ENCODE assay signal across 38 cellular contexts in genomic region chr19:17421942-17422341, GRCh38. TPM values are rescaled to one million over a fixed set of nuclear protein-coding genes. Genes with fewer than 3 reads are reported as not detected.
"Had no signal": no experiment of that assay in that cellular context is flagged by ENCODE, and none has a peak within 500 bp of the region (broad histone marks: within the 10 kb centered on the region; RNA-seq: fewer than 3 reads in every experiment).

No MANE protein-coding gene starts in this region.

- H3K9me3 ChIP-seq: ascending aorta, breast epithelium, colonic mucosa, esophagus squamous epithelium, gastroesophageal sphincter had no signal

- H3K36me3 ChIP-seq: breast epithelium, cardiac muscle cell, colonic mucosa had no signal

- DNase-seq: activated B cell treated with CpG ODN at 0.5 μM for 24 hours; activated CD4-positive, alpha-beta memory T cell treated with anti-CD3 and anti-CD28 coated beads for 36 hours; activated CD4-positive, alpha-beta T cell treated with anti-CD3 and anti-CD28 coated beads for 48 hours; activated CD8-positive, alpha-beta memory T cell treated with anti-CD3 and anti-CD28 coated beads, Interleukin-2, amount 10 ng/mL, durations not matched to agents 7 days and 5 days; activated CD8-positive, alpha-beta memory T cell treated with anti-CD3 and anti-CD28 coated beads, Interleukin-2, amount 50 U/mL, for 4 hours; activated CD8-positive, alpha-beta T cell treated with anti-CD3 and anti-CD28 coated beads, Interleukin-2, amount 10 ng/mL, durations not matched to agents 7 days and 5 days; activated effector memory CD4-positive, alpha-beta T cell treated with anti-CD3 and anti-CD28 coated beads, Interleukin-2, amount 50 U/mL, for 16 hours; activated naive CD4-positive, alpha-beta T cell treated with anti-CD3 and anti-CD28 coated beads for 36 hours; activated naive CD8-positive, alpha-beta T cell treated with anti-CD3 and anti-CD28 coated beads, Interleukin-2, amount 10 ng/mL, durations not matched to agents 7 days and 5 days; activated T-cell treated with anti-CD3 and anti-CD28 coated beads, Interleukin-2, amount 50 U/mL, for 1 hour; activated T-cell treated with anti-CD3 and anti-CD28 coated beads, Interleukin-2, amount 50 U/mL, for 48 hours; central memory CD4-positive, alpha-beta T cell; cerebellar nuclear complex; colonic mucosa; effector CD8-positive, alpha-beta T cell; esophagus squamous epithelium; foreskin melanocyte; T-helper 1 cell; T-helper 17 cell; T1000; WERI-Rb-1 had no signal

- H3K27ac ChIP-seq: ascending aorta, breast epithelium, cardiac muscle cell, colonic mucosa, epithelial cell of prostate, esophagus squamous epithelium, gastroesophageal sphincter, WERI-Rb-1 had no signal

- H3K27me3 ChIP-seq: ascending aorta, breast epithelium, cardiac muscle cell, colonic mucosa, esophagus squamous epithelium had no signal

- ATAC-seq: activated CD4-positive, CD25-positive, alpha-beta regulatory T cell treated with anti-CD3 and anti-CD28 coated beads, Interleukin-2, amount 50 U/mL, for 24 hours; activated CD8-positive, alpha-beta memory T cell treated with anti-CD3 and anti-CD28 coated beads, Interleukin-2, amount 10 ng/mL, durations not matched to agents 7 days and 5 days; activated CD8-positive, alpha-beta T cell treated with anti-CD3 and anti-CD28 coated beads, Interleukin-2, amount 10 ng/mL, durations not matched to agents 7 days and 5 days; activated naive CD4-positive, alpha-beta T cell treated with anti-CD3 and anti-CD28 coated beads, Interleukin-2, amount 50 U/mL, for 72 hours; gastroesophageal sphincter; T-helper 17 cell had no signal

- H3K4me1 ChIP-seq: breast epithelium had no signal

- H3K4me3 ChIP-seq: ascending aorta, breast epithelium, cardiac muscle cell, colonic mucosa, esophagus squamous epithelium, gastroesophageal sphincter had no signal

- FAIRE-seq: endometrium, endothelial cell of umbilical vein had no signal

RNA-seq across cellular contexts. Expression of gene TMEM221, which starts 26.5 kb away (rescaled TPM):
- total RNA-seq: activated B cell treated with CpG ODN at 0.5 μM for 24 hours; activated CD4-positive, alpha-beta memory T cell treated with anti-CD3 and anti-CD28 coated beads for 36 hours; activated CD8-positive, alpha-beta memory T cell treated with anti-CD3 and anti-CD28 coated beads for 36 hours; activated CD8-positive, alpha-beta memory T cell treated with anti-CD3 and anti-CD28 coated beads, Interleukin-2, amount 10 ng/mL, durations not matched to agents 7 days and 5 days; activated CD8-positive, alpha-beta T cell treated with anti-CD3 and anti-CD28 coated beads, Interleukin-2, amount 10 ng/mL, durations not matched to agents 7 days and 5 days; activated naive CD4-positive, alpha-beta T cell treated with anti-CD3 and anti-CD28 coated beads for 36 hours; activated naive CD4-positive, alpha-beta T cell treated with anti-CD3 and anti-CD28 coated beads, Interleukin-2, amount 50 U/mL, for 72 hours; activated naive CD8-positive, alpha-beta T cell treated with anti-CD3 and anti-CD28 coated beads, Interleukin-2, amount 10 ng/mL, durations not matched to agents 7 days and 5 days; activated T-helper 1 cell treated with anti-CD3 and anti-CD28 coated beads, Interleukin-12 subunit alpha, Interleukin-12 subunit beta, Interleukin-2, Interleukin-4 antibody, amounts not matched to agents 30 ng/mL and 10 ng/mL and 1 ng/mL, durations not matched to agents 14 hours and 24 hours and 36 hours; activated T-helper 2 cell treated with anti-CD3 and anti-CD28 coated beads, Interferon-gamma antibody, Interleukin-2, Interleukin-4, amounts not matched to agents 10 μg/mL and 5 μg/mL and 100 μg/mL, durations not matched to agents 14 hours and 24 hours and 36 hours; ascending aorta; colonic mucosa; dermis microvascular lymphatic vessel endothelial cell; endothelial cell of umbilical vein; fibroblast of villous mesenchyme; T-helper 17 cell had no signal
- polyA plus RNA-seq: fibroblast of lung had no signal

RNA-seq across cellular contexts. Expression of gene CCDC194, which starts 27.9 kb away (rescaled TPM):
- total RNA-seq: ascending aorta, colonic mucosa, dermis microvascular lymphatic vessel endothelial cell, endothelial cell of umbilical vein, esophagus squamous epithelium, fibroblast of lung, fibroblast of villous mesenchyme, gastroesophageal sphincter, glomerular endothelial cell had no signal
- polyA plus RNA-seq: esophagus, fibroblast of lung had no signal

RNA-seq across cellular contexts. Expression of gene NXNL1, which starts 38.8 kb away (rescaled TPM):
- total RNA-seq: activated B cell treated with CpG ODN at 0.5 μM for 24 hours; activated CD4-positive, alpha-beta memory T cell treated with anti-CD3 and anti-CD28 coated beads for 36 hours; activated CD8-positive, alpha-beta memory T cell treated with anti-CD3 and anti-CD28 coated beads for 36 hours; activated CD8-positive, alpha-beta memory T cell treated with anti-CD3 and anti-CD28 coated beads, Interleukin-2, amount 10 ng/mL, durations not matched to agents 7 days and 5 days; activated CD8-positive, alpha-beta T cell treated with anti-CD3 and anti-CD28 coated beads, Interleukin-2, amount 10 ng/mL, durations not matched to agents 7 days and 5 days; activated naive CD4-positive, alpha-beta T cell treated with anti-CD3 and anti-CD28 coated beads for 36 hours; activated naive CD4-positive, alpha-beta T cell treated with anti-CD3 and anti-CD28 coated beads, Interleukin-2, amount 50 U/mL, for 72 hours; activated naive CD8-positive, alpha-beta T cell treated with anti-CD3 and anti-CD28 coated beads, Interleukin-2, amount 10 ng/mL, durations not matched to agents 7 days and 5 days; activated T-helper 1 cell treated with anti-CD3 and anti-CD28 coated beads, Interleukin-12 subunit alpha, Interleukin-12 subunit beta, Interleukin-2, Interleukin-4 antibody, amounts not matched to agents 30 ng/mL and 10 ng/mL and 1 ng/mL, durations not matched to agents 14 hours and 24 hours and 36 hours; activated T-helper 2 cell treated with anti-CD3 and anti-CD28 coated beads, Interferon-gamma antibody, Interleukin-2, Interleukin-4, amounts not matched to agents 10 μg/mL and 5 μg/mL and 100 μg/mL, durations not matched to agents 14 hours and 24 hours and 36 hours; ascending aorta; cardiac muscle cell; colonic mucosa; dermis microvascular lymphatic vessel endothelial cell; endothelial cell of umbilical vein; esophagus squamous epithelium; fibroblast of lung; fibroblast of villous mesenchyme; gastroesophageal sphincter; glomerular endothelial cell; T-helper 17 cell had no signal
- polyA plus RNA-seq: endothelial cell of umbilical vein, esophagus, fibroblast of lung had no signal
